In the genomic region with DNA sequence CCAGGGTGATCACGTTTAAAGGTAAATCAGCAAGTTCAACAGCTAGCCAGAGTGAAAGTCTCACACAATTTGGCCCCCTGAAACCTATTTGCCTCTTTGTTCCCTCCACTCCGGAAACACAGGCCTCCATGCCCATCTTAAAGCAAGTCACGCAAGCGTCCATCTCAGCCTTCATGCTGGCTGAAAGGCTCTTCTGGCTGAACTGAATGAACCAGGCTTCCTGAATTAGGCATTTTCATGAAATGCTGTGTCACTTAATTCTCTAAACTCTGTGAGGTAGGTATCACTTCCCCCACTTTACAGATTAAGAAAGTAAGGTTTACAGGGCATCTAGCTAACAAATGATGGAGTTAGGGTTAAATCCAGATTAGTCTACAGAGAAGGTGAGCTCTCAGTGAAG, we compare ENCODE assay signal across 10 cellular contexts. TPM values are rescaled to one million over a fixed set of nuclear protein-coding genes. Genes with fewer than 3 reads are reported as not detected.
DNase-seq lines count a peak whose midpoint lies in the region; ATAC-seq and TF ChIP-seq lines count a peak whose summit lies in the region.
"Had no signal": no experiment of that assay in that cellular context is flagged by ENCODE, and none has a peak within 500 bp of the region (broad histone marks: within the 10 kb centered on the region; RNA-seq: fewer than 3 reads in every experiment).

No MANE protein-coding gene starts in this region.

- no peaks in the 10 kb centered on the region for H3K9me3 Mint-ChIP-seq in activated naive CD4-positive, alpha-beta T cell treated with anti-CD3 and anti-CD28 coated beads, Interleukin-2, amount 50 U/mL, for 24 hours
- no peaks in the 10 kb centered on the region for H3K9me3 Mint-ChIP-seq in glutamatergic neuron (ENCODE audit: unreplicated experiment)

- intact Hi-C loops in uterus (cut with DNase I; ENCODE audit: low total_unique reads), result no loop called here

- H3K4me3 ChIP-seq in RWPE2 (ENCODE audit: severe bottlenecking) (peak overlapping the region; percentile 73), uterus (peak overlapping the region; percentile 84 to 99)

- H3K27ac Mint-ChIP-seq in activated naive CD4-positive, alpha-beta T cell treated with anti-CD3 and anti-CD28 coated beads, Interleukin-2, amount 50 U/mL, for 24 hours, result peak overlapping the region; percentile 89
- no peak overlapping the region for H3K27ac Mint-ChIP-seq in glutamatergic neuron (ENCODE audit: unreplicated experiment)

- DNase-seq in activated naive CD4-positive, alpha-beta T cell (lab: John Stamatoyannopoulos, UW), result no peak
- DNase-seq in RWPE2 (ENCODE audit: low spot score) (no peak), glutamatergic neuron (no peak), uterus (no peak), ACHN (no peak)

- peak overlapping the region; percentile 90 for H3K4me3 Mint-ChIP-seq in activated naive CD4-positive, alpha-beta T cell treated with anti-CD3 and anti-CD28 coated beads, Interleukin-2, amount 50 U/mL, for 24 hours
- peak overlapping the region; percentile 99 for H3K4me3 Mint-ChIP-seq in glutamatergic neuron (ENCODE audit: unreplicated experiment)

- H3K4me1 ChIP-seq in RWPE2 (ENCODE audit: insufficient read depth, poor library complexity, severe bottlenecking), result peaks cover 7% of the 10 kb centered on the region
- no peaks in the 10 kb centered on the region for H3K4me1 ChIP-seq in uterus

- H3K9me3 ChIP-seq in RWPE2 (ENCODE audit: severe bottlenecking) (no peaks in the 10 kb centered on the region), uterus (no peaks in the 10 kb centered on the region)

- no peak for TF ChIP-seq POLR2A in uterus (IDR thresholded peaks at IDR 0.05)

- H3K36me3 Mint-ChIP-seq in activated naive CD4-positive, alpha-beta T cell treated with anti-CD3 and anti-CD28 coated beads, Interleukin-2, amount 50 U/mL, for 24 hours, result peaks cover 12% of the 10 kb centered on the region
- no peaks in the 10 kb centered on the region for H3K36me3 Mint-ChIP-seq in glutamatergic neuron (ENCODE audit: unreplicated experiment)

- peaks cover 17% of the 10 kb centered on the region for H3K36me3 ChIP-seq in RWPE2 (ENCODE audit: low read depth)
- H3K36me3 ChIP-seq in uterus, result no peaks in the 10 kb centered on the region

- no peaks in the 10 kb centered on the region for H3K27me3 Mint-ChIP-seq in activated naive CD4-positive, alpha-beta T cell treated with anti-CD3 and anti-CD28 coated beads, Interleukin-2, amount 50 U/mL, for 24 hours
- peaks cover 4% of the 10 kb centered on the region for H3K27me3 Mint-ChIP-seq in glutamatergic neuron (ENCODE audit: unreplicated experiment)

- peak overlapping the region; percentile 53 for H3K27ac ChIP-seq in RWPE2 (ENCODE audit: poor library complexity, severe bottlenecking)
- H3K27ac ChIP-seq in uterus, result peak overlapping the region in 1 of 2 donors; percentile 86
- H3K27ac ChIP-seq: cardiac muscle cell had no signal

- TF ChIP-seq CTCF in RWPE2 (IDR thresholded peaks at IDR 0.05; ENCODE audit: poor library complexity, severe bottlenecking) (no peak), glutamatergic neuron (IDR thresholded peaks at IDR 0.05; ENCODE audit: partially characterized antibody, unreplicated experiment) (no peak), uterus (IDR thresholded peaks at IDR 0.05) (no peak)

- ATAC-seq in RWPE2 (ENCODE audit: low read depth) (no peak), GM21526 (IDR thresholded peaks at IDR 0.05; ENCODE audit: low FRiP score, unreplicated experiment) (no peak), GM19324 (IDR thresholded peaks at IDR 0.05; ENCODE audit: low FRiP score, unreplicated experiment) (no peak)

- H3K27me3 ChIP-seq in RWPE2 (ENCODE audit: insufficient read depth, poor library complexity, severe bottlenecking) (no peaks in the 10 kb centered on the region), uterus (no peaks in the 10 kb centered on the region)
- H3K27me3 ChIP-seq: cardiac muscle cell had no signal

- in situ Hi-C loops in ACHN (cut with HindIII; ENCODE audit: low pct_ligation_motif_present, low pct_unique_long_range_greater_than_20kb, low sequenced_read_pairs), result no loop called here

- H3K4me1 Mint-ChIP-seq in activated naive CD4-positive, alpha-beta T cell treated with anti-CD3 and anti-CD28 coated beads, Interleukin-2, amount 50 U/mL, for 24 hours, result peaks cover 43% of the 10 kb centered on the region
- peaks cover 2% of the 10 kb centered on the region for H3K4me1 Mint-ChIP-seq in glutamatergic neuron (ENCODE audit: low read depth, unreplicated experiment)

RNA-seq across cellular contexts. Expression of gene SLC25A17, which starts 1.4 kb away (rescaled TPM):
- total RNA-seq in glutamatergic neuron (ENCODE audit: unreplicated experiment), result 18.3 TPM
- total RNA-seq in uterus, result 10 to 100 TPM; 12.6 to 34.5 (median 20.7) TPM

RNA-seq across cellular contexts. Expression of gene ST13, which starts 38.7 kb away (rescaled TPM):
- 196 TPM for total RNA-seq in glutamatergic neuron (ENCODE audit: unreplicated experiment)
- 100 to 1,000 TPM; 139 to 285 (median 189) TPM for total RNA-seq in uterus

RNA-seq across cellular contexts. Expression of gene XPNPEP3, which starts 39.2 kb away (rescaled TPM):
- 20.7 TPM for total RNA-seq in glutamatergic neuron (ENCODE audit: unreplicated experiment)
- 10 to 100 TPM in 2 of 4 donors, 1 to 10 TPM in 2; 1.5 to 25.6 (median 8.0) TPM for total RNA-seq in uterus

RNA-seq across cellular contexts. Expression of gene DNAJB7, which starts 44.2 kb away (rescaled TPM):
- not detected for total RNA-seq in glutamatergic neuron (ENCODE audit: unreplicated experiment)
- total RNA-seq in uterus, result not detected
- total RNA-seq: cardiac muscle cell, left lobe of liver had no signal
